20 cellular contexts compared by ENCODE assay signal in genomic region chr5:951940-952596, GRCh38. TPM values are rescaled to one million over a fixed set of nuclear protein-coding genes. Genes with fewer than 3 reads are reported as not detected.
"Had no signal": no experiment of that assay in that cellular context is flagged by ENCODE, and none has a peak within 500 bp of the region (broad histone marks: within the 10 kb centered on the region; RNA-seq: fewer than 3 reads in every experiment).

No MANE protein-coding gene starts in this region.

- ATAC-seq: left ventricle myocardium superior; naive thymus-derived CD4-positive, alpha-beta T cell; pancreas; sciatic nerve had no signal

- H2AFZ ChIP-seq: neural progenitor cell had no signal

- H3K9me3 ChIP-seq: pancreas, thyroid gland, vagina had no signal

- H3K4me3 ChIP-seq: lung, neural progenitor cell, pancreas, smooth muscle cell, stomach, thyroid gland, vagina had no signal

- DNase-seq: cortex of kidney; effector CD4-positive, alpha-beta T cell; hypothalamus; left ventricle myocardium superior; midbrain; naive thymus-derived CD4-positive, alpha-beta T cell; nucleus accumbens; stimulated activated CD4-positive, alpha-beta T cell treated with anti-CD3 and anti-CD28 coated beads, Interleukin-2, amount 100 ng/mL, for 24 hours; stimulated activated CD4-positive, alpha-beta T cell treated with anti-CD3 and anti-CD28 coated beads, Interleukin-4, amount 100 ng/mL, for 24 hours; stimulated activated naive CD4-positive, alpha-beta T cell treated with Interleukin-2 at 50 U/mL for 16 hours; stomach; thyroid gland; trophoblast cell had no signal

- H3K9ac ChIP-seq: neural progenitor cell had no signal

- H3K4me1 ChIP-seq: neural progenitor cell, pancreas had no signal

- H3K27me3 ChIP-seq: neural progenitor cell, thyroid gland, vagina had no signal

- H3K36me3 ChIP-seq: neural progenitor cell, pancreas, stomach, thyroid gland, vagina had no signal

- H3K4me2 ChIP-seq: neural progenitor cell, smooth muscle cell had no signal

- H3K27ac ChIP-seq: neural progenitor cell, pancreas, stomach, thyroid gland, vagina had no signal

RNA-seq across cellular contexts. Expression of gene NKD2, which starts 56.5 kb away (rescaled TPM):
- polyA plus RNA-seq: keratinocyte; naive thymus-derived CD4-positive, alpha-beta T cell had no signal
